Comparison of ENCODE assay signal across 37 cellular contexts in the genomic region with DNA sequence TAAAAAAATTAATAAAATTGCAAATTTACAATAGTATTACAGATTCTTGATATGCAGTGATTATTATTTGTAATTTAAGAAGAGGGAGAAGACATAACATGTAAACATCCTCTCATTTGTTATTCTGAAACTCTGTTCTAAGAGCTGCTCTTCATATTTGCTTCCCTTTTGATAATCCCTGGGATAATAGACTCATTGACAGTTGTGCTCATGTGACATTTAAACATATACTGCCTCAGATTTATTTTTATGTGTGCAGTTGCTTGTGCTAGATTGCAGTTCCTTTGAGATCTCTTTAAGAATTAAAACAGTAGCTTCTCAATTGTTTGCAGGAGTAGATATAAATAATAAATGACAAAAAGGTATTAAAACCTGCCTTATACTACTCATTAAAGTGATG.
A peak's percentile ranks its signal among the peaks of the same experiment; 100 is the strongest.
DNase-seq lines count a peak whose midpoint lies in the region; ATAC-seq, FAIRE-seq and TF ChIP-seq lines count a peak whose summit lies in the region.
"Had no signal": no experiment of that assay in that cellular context is flagged by ENCODE, and none has a peak within 500 bp of the region (broad histone marks: within the 10 kb centered on the region; RNA-seq: fewer than 3 reads in every experiment).

No MANE protein-coding gene starts in this region.

- H3K4me1 Mint-ChIP-seq in activated T-cell treated with anti-CD3 and anti-CD28 coated beads, Interleukin-2, amount 50 U/mL, for 72 hours (ENCODE audit: low read depth): no peaks in the 10 kb centered on the region
- H3K4me1 Mint-ChIP-seq: B cell; CD14-positive monocyte; CD4-positive, alpha-beta memory T cell; CD4-positive, CD25-positive, alpha-beta regulatory T cell; CD8-positive, alpha-beta memory T cell had no signal

- FAIRE-seq in kidney (lab: Jason Lieb, UNC): peak; percentile 52
- FAIRE-seq: A204.1, A549, D721Med had no signal

- no peak overlapping the region for H3K27ac Mint-ChIP-seq in activated T-cell treated with anti-CD3 and anti-CD28 coated beads, Interleukin-2, amount 50 U/mL, for 72 hours
- H3K27ac Mint-ChIP-seq: B cell; CD14-positive monocyte; CD4-positive, alpha-beta memory T cell; CD4-positive, alpha-beta T cell; CD4-positive, CD25-positive, alpha-beta regulatory T cell; CD8-positive, alpha-beta memory T cell; CD8-positive, alpha-beta T cell had no signal

- H3K27me3 Mint-ChIP-seq in activated T-cell treated with anti-CD3 and anti-CD28 coated beads, Interleukin-2, amount 50 U/mL, for 72 hours (ENCODE audit: low read depth): no peaks in the 10 kb centered on the region
- H3K27me3 Mint-ChIP-seq: B cell; CD4-positive, alpha-beta memory T cell; CD4-positive, alpha-beta T cell; CD4-positive, CD25-positive, alpha-beta regulatory T cell; CD8-positive, alpha-beta memory T cell had no signal

- H3K4me3 ChIP-seq in kidney (ENCODE audit: low read length in 2 of 2): no peak overlapping the region
- H3K4me3 ChIP-seq: A549; BLaER1; BLaER1 treated with 17β-estradiol and CSF1 and Interleukin-3, amounts not matched to agents 10 nM and 100 nM had no signal

- no peak overlapping the region for H3K9ac ChIP-seq in kidney (ENCODE audit: low read length in 2 of 2)
- H3K9ac ChIP-seq: BLaER1; BLaER1 treated with 17β-estradiol and CSF1 and Interleukin-3, amounts not matched to agents 10 nM and 100 nM had no signal

- no peaks in the 10 kb centered on the region for H3K4me1 ChIP-seq in kidney (ENCODE audit: control insufficient read depth in 1 of 2, insufficient read depth in 1 of 2, low read depth in 1 of 2, low read length in 2 of 2)
- H3K4me1 ChIP-seq: A549; BE2C; BLaER1; BLaER1 treated with 17β-estradiol and CSF1 and Interleukin-3, amounts not matched to agents 10 nM and 100 nM; Caco-2 had no signal

- H3K36me3 ChIP-seq in kidney (ENCODE audit: control insufficient read depth in 1 of 2, insufficient read depth in 2 of 2, low read length in 2 of 2): no peaks in the 10 kb centered on the region
- H3K36me3 ChIP-seq: BE2C; BLaER1; BLaER1 treated with 17β-estradiol and CSF1 and Interleukin-3, amounts not matched to agents 10 nM and 100 nM had no signal

- ATAC-seq in activated T-cell treated with anti-CD3 and anti-CD28 coated beads, Interleukin-2, amount 50 U/mL, for 72 hours (replicated peaks in 1 of 2): no peak
- ATAC-seq: A549; CD8-positive, alpha-beta T cell had no signal

- DNase-seq in COLO829 (ENCODE audit: low spot score) (peak; percentile 79), SK-MEL-5 (ENCODE audit: low read depth, low spot score) (peak; percentile 37), foreskin melanocyte (peak; percentile 70), kidney (no peak), NCI-H1105 treated with DMSO at 0.1 percent for 48 hours (lab: John Stamatoyannopoulos, UW) (no peak), mucosa of gallbladder (ENCODE audit: low spot score) (no peak), amniotic stem cell (lab: John Stamatoyannopoulos, UW) (no peak)
- DNase-seq in activated T-cell treated with anti-CD3 and anti-CD28 coated beads, Interleukin-2, amount 50 U/mL, for 72 hours: no peak
- DNase-seq: 8988T; ACHN; AML-193; BE2C; C1 segment of cervical spinal cord; Caco-2; Calu3; CD4-positive, alpha-beta memory T cell; CD4-positive, alpha-beta T cell; CD4-positive, CD25-positive, alpha-beta regulatory T cell; CD8-positive, alpha-beta memory T cell; CD8-positive, alpha-beta T cell; COR-L47; DMS 273 treated with DMSO at 0.1 percent for 48 hours; DMS153; DMS53; DMS79; DMS79 treated with DMSO at 0.1 percent for 48 hours; DND-41; EL had no signal

- TF ChIP-seq CTCF in kidney (IDR thresholded peaks at IDR 0.05; ENCODE audit: borderline replicate concordance, extremely low read depth, insufficient read depth): no peak

- H3K4me3 Mint-ChIP-seq in activated T-cell treated with anti-CD3 and anti-CD28 coated beads, Interleukin-2, amount 50 U/mL, for 72 hours: no peak overlapping the region
- H3K4me3 Mint-ChIP-seq: B cell; CD14-positive monocyte; CD4-positive, alpha-beta memory T cell; CD4-positive, alpha-beta T cell; CD4-positive, CD25-positive, alpha-beta regulatory T cell; CD8-positive, alpha-beta memory T cell; CD8-positive, alpha-beta T cell had no signal

- peaks cover 0 to 2% of the 10 kb centered on the region in 2 donors for H3K36me3 Mint-ChIP-seq in activated T-cell treated with anti-CD3 and anti-CD28 coated beads, Interleukin-2, amount 50 U/mL, for 72 hours (ENCODE audit: insufficient read depth in 2 of 2)
- H3K36me3 Mint-ChIP-seq: CD14-positive monocyte; CD4-positive, alpha-beta memory T cell; CD4-positive, CD25-positive, alpha-beta regulatory T cell; CD8-positive, alpha-beta memory T cell; CD8-positive, alpha-beta T cell had no signal

- H3K9me3 Mint-ChIP-seq in activated T-cell treated with anti-CD3 and anti-CD28 coated beads, Interleukin-2, amount 50 U/mL, for 72 hours: peaks cover 9 to 13% of the 10 kb centered on the region in 2 donors

- intact Hi-C loops in kidney (cut with DNase I): no loop called here

- no peak overlapping the region for H3K27ac ChIP-seq in kidney (ENCODE audit: low read depth in 2 of 2, low read length in 2 of 2)
- H3K27ac ChIP-seq: 22Rv1; A549; BLaER1; BLaER1 treated with 17β-estradiol and CSF1 and Interleukin-3, amounts not matched to agents 10 nM and 100 nM; C4-2B had no signal

- no peaks in the 10 kb centered on the region for H3K9me3 ChIP-seq in kidney (ENCODE audit: control insufficient read depth in 1 of 2, low read length in 2 of 2)
- H3K9me3 ChIP-seq: A549; BE2C; BLaER1; BLaER1 treated with 17β-estradiol and CSF1 and Interleukin-3, amounts not matched to agents 10 nM and 100 nM; Caco-2 had no signal

- in situ Hi-C loops in SK-MEL-5 (cut with HindIII; ENCODE audit: low pct_unique_long_range_greater_than_20kb, low sequenced_read_pairs): no loop called here

Comparison
In these comparisons a context has a peak if more than half of its experiments do, and no peak if none do; other contexts are left out.
1. DNase-seq: peak in COLO829 (single experiment), SK-MEL-5 (single experiment) and foreskin melanocyte (single experiment); none in kidney (single experiment), NCI-H1105 treated with DMSO at 0.1 percent for 48 hours (single experiment), activated T-cell treated with anti-CD3 and anti-CD28 coated beads, Interleukin-2, amount 50 U/mL, for 72 hours (0 of 2), mucosa of gallbladder (single experiment) and amniotic stem cell (single experiment).